8 cellular contexts compared by ENCODE assay signal in genomic region chr14:77708749-77709148, GRCh38. TPM values are rescaled to one million over a fixed set of nuclear protein-coding genes. Genes with fewer than 3 reads are reported as not detected.
DNase-seq lines count a peak whose midpoint lies in the region; ATAC-seq and TF ChIP-seq lines count a peak whose summit lies in the region.

No MANE protein-coding gene starts in this region.

- TF ChIP-seq RAD21 in IMR-90 (IDR thresholded peaks at IDR 0.05; ENCODE audit: low read length), result no peak

- peak overlapping the region in 1 of 2 experiments; percentile 76; a peak in 2 of 4 replicates for H4K8ac ChIP-seq in IMR-90 (ENCODE audit: low read depth in 2 of 2, low read length in 2 of 2)

- H3K9me3 ChIP-seq in AG04450 (ENCODE audit: control insufficient read depth, insufficient read depth, low read length), result no peaks in the 10 kb centered on the region
- no peaks in the 10 kb centered on the region for H3K9me3 ChIP-seq in IMR-90 (ENCODE audit: control insufficient read depth, insufficient read depth, low read length)
- no peaks in the 10 kb centered on the region for H3K9me3 ChIP-seq in colonic mucosa
- no peaks in the 10 kb centered on the region for H3K9me3 ChIP-seq in naive thymus-derived CD4-positive, alpha-beta T cell (ENCODE audit: control insufficient read depth in 2 of 3, low read length in 3 of 3)

- no peak overlapping the region for H4K91ac ChIP-seq in IMR-90 (ENCODE audit: insufficient read depth, low read depth, low read length)

- POLR2A ChIA-PET in AG04450 (lab: Yijun Ruan, JAX), result interaction anchor here (0.6 kb wide), 1 partner anchor 11 kb away, joined by 3 read pairs; no protein-coding TSS in a partner anchor
- POLR2A ChIA-PET in IMR-90 (lab: Charles Lee; ENCODE audit: unreplicated experiment), result no interaction called here
- POLR2A ChIA-PET in naive thymus-derived CD4-positive, alpha-beta T cell (lab: Charles Lee), result interaction anchor here (0.5 to 1.2 kb wide), 12 partner anchors 8 to 161 kb away, joined by 3 to 8 read pairs (median 3); partner anchors contain the start of gene SNW1

- peak overlapping the region; percentile 96; the same call in 1 of the 2 replicates for H3K9ac ChIP-seq in IMR-90 (ENCODE audit: low read depth, low read length)
- H3K9ac ChIP-seq in colonic mucosa (ENCODE audit: low read depth in 2 of 2, low read length in 2 of 2), result peak overlapping the region; percentile 51 to 82

- H2AK9ac ChIP-seq in IMR-90 (replicated peaks; ENCODE audit: low read depth, low read length, poor library complexity), result no peak overlapping the region

- TF ChIP-seq CTCF in AG04450 (IDR thresholded peaks at IDR 0.05; ENCODE audit: low read depth, low read length), result no peak
- TF ChIP-seq CTCF in IMR-90 (conservative IDR thresholded peaks at IDR 0.05; ENCODE audit: low read depth, low read length), result no peak
- TF ChIP-seq CTCF in colonic mucosa (IDR thresholded peaks at IDR 0.05), result no peak

- H3K27ac Mint-ChIP-seq in naive thymus-derived CD4-positive, alpha-beta T cell, result peak overlapping the region; percentile 91 to 99 (median 94)

- no peak overlapping the region for H2BK5ac ChIP-seq in IMR-90 (ENCODE audit: low read depth, low read length, poor library complexity, severe bottlenecking)

- no peak overlapping the region for H2BK15ac ChIP-seq in IMR-90 (ENCODE audit: low read depth, low read length)

- H3K23ac ChIP-seq in IMR-90 (ENCODE audit: low read depth, low read length), result peak overlapping the region; percentile 85; the same call in 1 of the 2 replicates

- DNase-seq in AG04450 (ENCODE audit: low read depth, low spot score) (no peak), IMR-90 (no peak), colonic mucosa (no peak), activated gamma-delta T cell treated with Interleukin-2 at 50 U/mL for 16 hours (no peak), MV-4-11 (lab: John Stamatoyannopoulos, UW) (no peak)
- no peak for DNase-seq in naive thymus-derived CD4-positive, alpha-beta T cell

- in situ Hi-C loops in IMR-90 (cut with MboI; ENCODE audit: low sequenced_read_pairs), result no loop called here

- H2BK20ac ChIP-seq in IMR-90 (ENCODE audit: low read depth, low read length), result no peak overlapping the region

- H3K27me3 ChIP-seq in AG04450 (ENCODE audit: control insufficient read depth, insufficient read depth, low read length) (no peaks in the 10 kb centered on the region), IMR-90 (ENCODE audit: control insufficient read depth, insufficient read depth, low read length) (no peaks in the 10 kb centered on the region), colonic mucosa (no peaks in the 10 kb centered on the region)
- no peaks in the 10 kb centered on the region for H3K27me3 ChIP-seq in naive thymus-derived CD4-positive, alpha-beta T cell (ENCODE audit: control insufficient read depth in 2 of 2, insufficient read depth in 2 of 2, low read length in 2 of 2)

- ATAC-seq in IMR-90 (ENCODE audit: low read depth) (no peak), HG03108 (IDR thresholded peaks at IDR 0.05; ENCODE audit: unreplicated experiment) (no peak), GM18858 (IDR thresholded peaks at IDR 0.05; ENCODE audit: unreplicated experiment) (no peak)
- ATAC-seq in naive thymus-derived CD4-positive, alpha-beta T cell, result no peak

- peak overlapping the region; percentile 11; the same call in 1 of the 2 replicates for H3K14ac ChIP-seq in IMR-90 (replicated peaks; ENCODE audit: low read depth, low read length)

- H3K4me1 Mint-ChIP-seq in naive thymus-derived CD4-positive, alpha-beta T cell, result peaks cover 26 to 64% (median 44%) of the 10 kb centered on the region in 7 donors

- 15% methylated on average over 2 of the region's 7 CpGs; no CpG with 5 or more reads in 1 of the 2 experiments for WGBS in IMR-90 (ENCODE audit: extremely low coverage in 2 of 2, insufficient read length in 1 of 2), 2 experiments

- H4K5ac ChIP-seq in IMR-90 (ENCODE audit: low read depth, low read length), result peak overlapping the region; percentile 64; the same call in 1 of the 2 replicates

- H2AFZ ChIP-seq in IMR-90 (replicated peaks; ENCODE audit: low read length, poor library complexity), result no peak overlapping the region

- peaks cover 17 to 42% of the 10 kb centered on the region in 2 experiments for H3K79me1 ChIP-seq in IMR-90 (ENCODE audit: low read depth in 1 of 2, low read length in 2 of 2)

- intact Hi-C loops in IMR-90 (cut with micrococcal nuclease) (loop anchor here (1.0 to 5.0 kb wide), 3 partner anchors 92 to 556 kb away; partner anchors contain the start of gene SPTLC2), colonic mucosa (cut with DNase I) (loop anchor here (2.0 to 10.0 kb wide), 2 partner anchors 54 to 254 kb away; partner anchors contain the start of genes AHSA1 and VIPAS39)
- intact Hi-C loops in naive thymus-derived CD4-positive, alpha-beta T cell (cut with micrococcal nuclease), result loop anchor here (1.0 to 10.0 kb wide), 14 partner anchors 53 to 1556 kb away; partner anchors contain the start of genes ADCK1 (in 2 of the 2), SAMD15 (in 2 of the 2), SNW1 (in 2 of the 2) and SPTLC2 (in 2 of the 2)

- H3K27me3 Mint-ChIP-seq in naive thymus-derived CD4-positive, alpha-beta T cell, result no peaks in the 10 kb centered on the region

- H3K9me3 Mint-ChIP-seq in naive thymus-derived CD4-positive, alpha-beta T cell, result no peaks in the 10 kb centered on the region

- H3K18ac ChIP-seq in IMR-90 (ENCODE audit: low read depth, low read length), result no peak overlapping the region

- no peak overlapping the region for H3K4ac ChIP-seq in IMR-90 (ENCODE audit: low read depth, low read length)

- peaks cover 6 to 24% (median 16%) of the 10 kb centered on the region in 5 donors for H3K36me3 Mint-ChIP-seq in naive thymus-derived CD4-positive, alpha-beta T cell

- H2BK120ac ChIP-seq in IMR-90 (ENCODE audit: low read depth, low read length), result no peak overlapping the region

- H3K27ac ChIP-seq in AG04450 (ENCODE audit: low read depth, low read length) (no peak overlapping the region), IMR-90 (ENCODE audit: insufficient read depth, low read length) (no peak overlapping the region), colonic mucosa (no peak overlapping the region)
- H3K27ac ChIP-seq in naive thymus-derived CD4-positive, alpha-beta T cell (ENCODE audit: low read depth, low read length), result peak overlapping the region; percentile 79

- peaks cover 11% of the 10 kb centered on the region for H4K20me1 ChIP-seq in IMR-90 (ENCODE audit: insufficient read depth, low read length)

- TSS peak; percentile 82 for BruUV-seq in IMR-90 (replicated peaks; lab: Mats Ljungman, UMichigan)

- dilution Hi-C loops in IMR-90 (cut with HindIII; ENCODE audit: low sequenced_read_pairs, unreplicated experiment), result no loop called here

- H3K4me1 ChIP-seq in IMR-90 (ENCODE audit: control insufficient read depth, insufficient read depth, low read length), result no peaks in the 10 kb centered on the region; the same call in 1 of the 2 replicates
- peaks cover 17% of the 10 kb centered on the region for H3K4me1 ChIP-seq in colonic mucosa
- H3K4me1 ChIP-seq in naive thymus-derived CD4-positive, alpha-beta T cell (ENCODE audit: control insufficient read depth in 2 of 2, insufficient read depth in 2 of 2, low read length in 2 of 2), result peaks cover 22 to 24% of the 10 kb centered on the region in 2 donors

- H3K4me3 Mint-ChIP-seq in naive thymus-derived CD4-positive, alpha-beta T cell, result peak overlapping the region; percentile 86 to 98 (median 94)

- no peaks in the 10 kb centered on the region for H3K9me1 ChIP-seq in IMR-90 (ENCODE audit: insufficient read depth, low read length)

- H2AK5ac ChIP-seq in IMR-90 (ENCODE audit: low read depth, low read length), result no peak overlapping the region

- peaks cover 18% of the 10 kb centered on the region for H3K36me3 ChIP-seq in IMR-90 (ENCODE audit: control insufficient read depth, insufficient read depth, low read length)
- H3K36me3 ChIP-seq in colonic mucosa, result peaks cover 9% of the 10 kb centered on the region
- peaks cover 3 to 44% (median 17%) of the 10 kb centered on the region in 3 experiments for H3K36me3 ChIP-seq in naive thymus-derived CD4-positive, alpha-beta T cell (ENCODE audit: control insufficient read depth in 2 of 3, insufficient read depth in 3 of 3, low read length in 3 of 3)

- H3K56ac ChIP-seq in IMR-90 (ENCODE audit: extremely low read depth, insufficient read depth, low read length), result peak overlapping the region; percentile 94; the same call in 1 of the 2 replicates

- H3K4me2 ChIP-seq in IMR-90 (ENCODE audit: low read depth, low read length), result peak overlapping the region; percentile 99

- no peak for TF ChIP-seq POLR2A in IMR-90 (IDR thresholded peaks at IDR 0.05; ENCODE audit: low read depth, low read length)

- H3K4me3 ChIP-seq in AG04450 (ENCODE audit: low read depth, low read length) (peak overlapping the region; percentile 94), IMR-90 (ENCODE audit: insufficient read depth, low read depth, low read length) (peak overlapping the region; percentile 94), colonic mucosa (peak overlapping the region; percentile 98)
- H3K4me3 ChIP-seq in naive thymus-derived CD4-positive, alpha-beta T cell (ENCODE audit: low read length), result peak overlapping the region; percentile 88

- CTCF ChIA-PET in AG04450 (lab: Charles Lee), result interaction anchor here (1.1 to 2.8 kb wide), 2 partner anchors 21 to 250 kb away, joined by 3 to 26 read pairs; partner anchors contain the start of genes AHSA1 and VIPAS39
- CTCF ChIA-PET in IMR-90 (lab: Yijun Ruan, JAX), result interaction anchor here (0.6 to 1.4 kb wide), 2 partner anchors 12 to 19 kb away, joined by 3 read pairs; no protein-coding TSS in a partner anchor
- CTCF ChIA-PET in naive thymus-derived CD4-positive, alpha-beta T cell (lab: Charles Lee), result no interaction called here

RNA-seq across cellular contexts. Expression of gene SLIRP, which starts 0.8 kb away (rescaled TPM):
- polyA plus RNA-seq in AG04450 (2011; rRNA removed) (244 and 308 TPM in 2 replicates), IMR-90 (2012; rRNA removed) (220 and 244 TPM in 2 replicates)
- polyA minus RNA-seq in AG04450 (2011; rRNA and poly(A)+ RNA removed), result 32.9 and 34.3 TPM in 2 replicates
- total RNA-seq in IMR-90 (2012; rRNA removed) (226 and 309 TPM in 2 replicates), colonic mucosa (100 to 1,000 TPM; 107 to 194 TPM)
- 101 and 793 TPM in 2 replicates for polyA plus RNA-seq in IMR-90 (2012; cell fraction: cytosol; rRNA removed)
- polyA plus RNA-seq in IMR-90 (2012; cell fraction: nucleus; rRNA removed; ENCODE audit: low replicate concordance), result 15.2 and 49.3 TPM in 2 replicates
- 10 to 100 TPM; 35.9 to 66.6 (median 45.5) TPM for total RNA-seq in naive thymus-derived CD4-positive, alpha-beta T cell
- 100 to 1,000 TPM; 232 to 282 TPM for polyA plus RNA-seq in naive thymus-derived CD4-positive, alpha-beta T cell

RNA-seq across cellular contexts. Expression of gene ALKBH1, which starts 0.9 kb away (rescaled TPM):
- polyA plus RNA-seq in AG04450 (2011; rRNA removed) (12.7 and 14.0 TPM in 2 replicates), IMR-90 (2012; rRNA removed) (9.6 and 10.0 TPM in 2 replicates)
- 9.6 and 12.5 TPM in 2 replicates for polyA minus RNA-seq in AG04450 (2011; rRNA and poly(A)+ RNA removed)
- total RNA-seq in IMR-90 (2012; rRNA removed) (9.2 and 10.8 TPM in 2 replicates), colonic mucosa (10 to 100 TPM; 11.5 to 13.3 TPM)
- polyA plus RNA-seq in IMR-90 (2012; cell fraction: cytosol; rRNA removed), result 3.6 and 4.1 TPM in 2 replicates
- 4.0 and 8.9 TPM in 2 replicates for polyA plus RNA-seq in IMR-90 (2012; cell fraction: nucleus; rRNA removed; ENCODE audit: low replicate concordance)
- total RNA-seq in naive thymus-derived CD4-positive, alpha-beta T cell, result 10 to 100 TPM; 10.2 to 20.3 (median 14.1) TPM
- 10 to 100 TPM in 1 of 2 donors, 1 to 10 TPM in 1; 7.6 to 10.7 TPM for polyA plus RNA-seq in naive thymus-derived CD4-positive, alpha-beta T cell

RNA-seq across cellular contexts. Expression of gene SNW1, which starts 52.2 kb away (rescaled TPM):
- 40.3 and 54.9 TPM in 2 replicates for polyA plus RNA-seq in AG04450 (2011; rRNA removed)
- 20.9 and 23.8 TPM in 2 replicates for polyA minus RNA-seq in AG04450 (2011; rRNA and poly(A)+ RNA removed)
- 30.6 and 50.3 TPM in 2 replicates for total RNA-seq in IMR-90 (2012; rRNA removed)
- polyA plus RNA-seq in IMR-90 (2012; rRNA removed), result 28.2 and 29.2 TPM in 2 replicates
- polyA plus RNA-seq in IMR-90 (2012; cell fraction: cytosol; rRNA removed), result 3.2 and 7.4 TPM in 2 replicates
- polyA plus RNA-seq in IMR-90 (2012; cell fraction: nucleus; rRNA removed; ENCODE audit: low replicate concordance), result 1.6 and 17.5 TPM in 2 replicates
- 10 to 100 TPM; 69.6 to 81.9 TPM for total RNA-seq in colonic mucosa
- 100 to 1,000 TPM in 2 of 5 experiments, 10 to 100 TPM in 3; 84.4 to 108 (median 97.7) TPM for total RNA-seq in naive thymus-derived CD4-positive, alpha-beta T cell
- 10 to 100 TPM; 59.6 to 89.1 TPM for polyA plus RNA-seq in naive thymus-derived CD4-positive, alpha-beta T cell
